Comparison of ENCODE assay signal across 8 cellular contexts in genomic region chr19:47257411-47258169, GRCh38. TPM values are rescaled to one million over a fixed set of nuclear protein-coding genes. Genes with fewer than 3 reads are reported as not detected.
DNase-seq lines count a peak whose midpoint lies in the region; ATAC-seq and TF ChIP-seq lines count a peak whose summit lies in the region.

No MANE protein-coding gene starts in this region.

- peak overlapping the region; percentile 72 for H2AK5ac ChIP-seq in mesenchymal stem cell (ENCODE audit: low read length, severe bottlenecking)

- peak overlapping the region; percentile 72 for H3K9ac ChIP-seq in HUES64 (ENCODE audit: low read depth, low read length)
- H3K9ac ChIP-seq in mammary epithelial cell (ENCODE audit: insufficient read depth, low read length): peak overlapping the region; percentile 80
- peak overlapping the region; percentile 93 for H3K9ac ChIP-seq in mesenchymal stem cell (ENCODE audit: low read length)

- H2BK15ac ChIP-seq in mesenchymal stem cell (ENCODE audit: low read depth, poor library complexity, severe bottlenecking): peak overlapping the region; percentile 29

- TF ChIP-seq POLR2A in vagina (IDR thresholded peaks at IDR 0.05): peak in 1 of 2 donors; percentile 61

- in situ Hi-C loops in mammary epithelial cell (cut with MboI; ENCODE audit: low sequenced_read_pairs in 2 of 2): no loop called here

- H3K23ac ChIP-seq in mesenchymal stem cell (ENCODE audit: low read length in 2 of 2): no peak overlapping the region

- H3K9me3 ChIP-seq in HUES64 (ENCODE audit: insufficient read depth, low read depth, low read length) (no peaks in the 10 kb centered on the region), mammary epithelial cell (replicated peaks; ENCODE audit: insufficient read depth, low read length) (no peaks in the 10 kb centered on the region), mesenchymal stem cell (ENCODE audit: control insufficient read depth, low read length) (no peaks in the 10 kb centered on the region), vagina (no peaks in the 10 kb centered on the region)

- H2BK120ac ChIP-seq in mesenchymal stem cell (ENCODE audit: low read depth, low read length): peak overlapping the region; percentile 73

- CTCF ChIA-PET in mammary epithelial cell (lab: Charles Lee; ENCODE audit: low non-redundant PET): no interaction called here

- peak overlapping the region; percentile 62 for H4K8ac ChIP-seq in mesenchymal stem cell (ENCODE audit: low read length)

- H3K4me1 ChIP-seq in HUES64 (ENCODE audit: insufficient read depth, low read length) (peaks cover 7% of the 10 kb centered on the region; the same call in 1 of the 2 replicates), mammary epithelial cell (ENCODE audit: insufficient read depth, low read length) (peaks cover 21% of the 10 kb centered on the region), mesenchymal stem cell (ENCODE audit: control insufficient read depth, insufficient read depth, low read depth, low read length) (peaks cover 31% of the 10 kb centered on the region), vagina (peaks cover 25% of the 10 kb centered on the region)

- H3K18ac ChIP-seq in mesenchymal stem cell (ENCODE audit: low read depth in 1 of 2, low read length in 2 of 2): peak overlapping the region; percentile 86 to 87

- H3K79me2 ChIP-seq in mammary epithelial cell (ENCODE audit: insufficient read depth, low read length): peaks cover 18% of the 10 kb centered on the region

- dilution Hi-C loops in mammary epithelial cell (cut with HindIII; ENCODE audit: low sequenced_read_pairs): loop anchor here (5.0 kb wide), 1 partner anchor 45 kb away; no protein-coding TSS in a partner anchor

- peak overlapping the region in 1 of 2 experiments; percentile 26 for H3K14ac ChIP-seq in mesenchymal stem cell (ENCODE audit: low read length in 2 of 2)

- ATAC-seq in GM18858 (IDR thresholded peaks at IDR 0.05; ENCODE audit: unreplicated experiment): no peak

- BruUV-seq in mammary epithelial cell (replicated peaks; lab: Mats Ljungman, UMichigan): TSS peak; percentile 60

- WGBS in HUES64: 8% methylated on average over 29 of the region's 29 CpGs
- WGBS in mammary epithelial cell (ENCODE audit: low coverage, missing lambda C conversion rate): 1% methylated on average over 26 of the region's 29 CpGs
- 5% methylated on average over 29 of the region's 29 CpGs for WGBS in mesenchymal stem cell

- peak overlapping the region; percentile 92 for H3K4me2 ChIP-seq in mammary epithelial cell (ENCODE audit: insufficient read depth, low read depth, low read length)
- H3K4me2 ChIP-seq in mesenchymal stem cell (ENCODE audit: low read length, poor library complexity, severe bottlenecking): peak overlapping the region; percentile 86

- H3K4me3 ChIP-seq in HUES64 (ENCODE audit: low read length): peak overlapping the region; percentile 66
- H3K4me3 ChIP-seq in mammary epithelial cell (replicated peaks in 1 of 3; ENCODE audit: insufficient read depth in 1 of 3, low read depth in 2 of 3, low read length in 3 of 3): peak overlapping the region; percentile 54 to 58 (median 56)
- H3K4me3 ChIP-seq in mesenchymal stem cell (ENCODE audit: insufficient read depth in 1 of 2, low read depth in 1 of 2, low read length in 2 of 2): peak overlapping the region; percentile 60 to 87
- H3K4me3 ChIP-seq in vagina: peak overlapping the region; percentile 59 to 69

- intact Hi-C loops in mammary epithelial cell (cut with micrococcal nuclease) (loop anchor here (1.0 to 10.0 kb wide), 2 partner anchors 16 to 473 kb away; partner anchors contain the start of gene SLC1A5), vagina (cut with DNase I) (no loop called here)

- no peaks in the 10 kb centered on the region for H3K27me3 ChIP-seq in HUES64 (ENCODE audit: insufficient read depth, low read length)
- no peaks in the 10 kb centered on the region for H3K27me3 ChIP-seq in mammary epithelial cell (ENCODE audit: insufficient read depth, low read length)
- no peaks in the 10 kb centered on the region for H3K27me3 ChIP-seq in mesenchymal stem cell (ENCODE audit: control insufficient read depth in 1 of 2, insufficient read depth in 1 of 2, low read length in 2 of 2)
- no peaks in the 10 kb centered on the region for H3K27me3 ChIP-seq in vagina

- H3K4ac ChIP-seq in mesenchymal stem cell (ENCODE audit: low read depth in 1 of 2, low read length in 2 of 2): peak overlapping the region; percentile 86 to 90

- peak overlapping the region; percentile 82 for H2AFZ ChIP-seq in mammary epithelial cell (ENCODE audit: low read depth, low read length)
- no peak overlapping the region for H2AFZ ChIP-seq in mesenchymal stem cell (ENCODE audit: low read depth, low read length)

- peak overlapping the region; percentile 93 for H3K27ac ChIP-seq in C4-2B
- peak overlapping the region; percentile 92 for H3K27ac ChIP-seq in HUES64 (ENCODE audit: low read depth, low read length)
- H3K27ac ChIP-seq in mammary epithelial cell (ENCODE audit: insufficient read depth, low read depth, low read length): peak overlapping the region; percentile 75
- peak overlapping the region; percentile 98 for H3K27ac ChIP-seq in mesenchymal stem cell (ENCODE audit: low read length, poor library complexity, severe bottlenecking)
- peak overlapping the region; percentile 93 for H3K27ac ChIP-seq in vagina

- DNase-seq in mammary epithelial cell (no peak), mesenchymal stem cell (no peak), vagina (ENCODE audit: extremely low spot score in 2 of 2) (peak in 1 of 2 donors; percentile 99)
- DNase-seq in activated CD8-positive, alpha-beta memory T cell treated with anti-CD3 and anti-CD28 coated beads, Interleukin-2, amount 50 U/mL, for 4 hours: no peak
- no peak for DNase-seq in stimulated activated CD4-positive, alpha-beta T cell treated with anti-CD3 and anti-CD28 coated beads, Interleukin-15, amount 100 ng/mL, for 24 hours

- no peaks in the 10 kb centered on the region for H4K20me1 ChIP-seq in mammary epithelial cell (ENCODE audit: insufficient read depth, low read length)

- no peak for TF ChIP-seq CTCF in C4-2B (conservative IDR thresholded peaks at IDR 0.05)
- no peak for TF ChIP-seq CTCF in mammary epithelial cell (conservative IDR thresholded peaks at IDR 0.05 in 1 of 2, IDR thresholded peaks at IDR 0.05 in 1 of 2; ENCODE audit: extremely low read depth in 1 of 2, insufficient read depth in 1 of 2, low read depth in 1 of 2, low read length in 2 of 2)
- TF ChIP-seq CTCF in vagina (IDR thresholded peaks at IDR 0.05): no peak

- H3K36me3 ChIP-seq in HUES64 (ENCODE audit: insufficient read depth, low read length) (peaks cover 38% of the 10 kb centered on the region), mammary epithelial cell (ENCODE audit: insufficient read depth, low read length) (peaks cover 9% of the 10 kb centered on the region), mesenchymal stem cell (ENCODE audit: control insufficient read depth in 1 of 2, insufficient read depth in 2 of 2, low read depth in 1 of 2, low read length in 2 of 2) (peaks cover 36 to 40% of the 10 kb centered on the region in 2 experiments), vagina (peaks cover 0 to 34% of the 10 kb centered on the region in 2 donors)

- H2BK5ac ChIP-seq in mesenchymal stem cell (ENCODE audit: low read depth, low read length, poor library complexity, severe bottlenecking): peak overlapping the region; percentile 75

- peak overlapping the region in 1 of 2 experiments; percentile 70 for H2BK12ac ChIP-seq in mesenchymal stem cell (ENCODE audit: low read length in 2 of 2)

- peaks cover 25% of the 10 kb centered on the region for H3K79me1 ChIP-seq in mesenchymal stem cell (replicated peaks; ENCODE audit: low read length, poor library complexity, severe bottlenecking)

- H4K91ac ChIP-seq in mesenchymal stem cell (ENCODE audit: low read length): peak overlapping the region; percentile 82

RNA-seq across cellular contexts. Expression of gene CCDC9, which starts 1.3 kb away (rescaled TPM):
- polyA plus RNA-seq in HUES64 (2013, experiment 1 of 2): 16.7 TPM
- polyA plus RNA-seq in HUES64 (2013, experiment 2 of 2): 16.2 TPM
- total RNA-seq in mammary epithelial cell (10 to 100 TPM in 1 of 2 donors, 1 to 10 TPM in 1; 4.7 to 29.6 TPM), vagina (19.2 TPM)
- polyA plus RNA-seq in mammary epithelial cell: 3.2 TPM
- 9.1 TPM for polyA minus RNA-seq in mammary epithelial cell
- polyA plus RNA-seq in mesenchymal stem cell (2013, experiment 1 of 2): 16.8 TPM
- 18.0 TPM for polyA plus RNA-seq in mesenchymal stem cell (2013, experiment 2 of 2)

RNA-seq across cellular contexts. Expression of gene INAFM1, which starts 17.1 kb away (rescaled TPM):
- polyA plus RNA-seq in HUES64 (2013, experiment 1 of 2): 3.9 TPM
- 6.5 TPM for polyA plus RNA-seq in HUES64 (2013, experiment 2 of 2)
- total RNA-seq in mammary epithelial cell: 10 to 100 TPM in 1 of 2 donors, 1 to 10 TPM in 1; 2.0 to 10.9 TPM
- 0.65 TPM for polyA plus RNA-seq in mammary epithelial cell
- polyA minus RNA-seq in mammary epithelial cell: not detected
- polyA plus RNA-seq in mesenchymal stem cell (2013, experiment 1 of 2): 10.7 TPM
- polyA plus RNA-seq in mesenchymal stem cell (2013, experiment 2 of 2): 11.4 TPM
- 18.9 TPM for total RNA-seq in vagina

RNA-seq across cellular contexts. Expression of gene BBC3, which starts 26.6 kb away (rescaled TPM):
- 15.9 TPM for polyA plus RNA-seq in HUES64 (2013, experiment 1 of 2)
- 13.9 TPM for polyA plus RNA-seq in HUES64 (2013, experiment 2 of 2)
- total RNA-seq in mammary epithelial cell (1 to 10 TPM; 7.0 to 8.1 TPM), vagina (4.7 TPM)
- 1.4 TPM for polyA plus RNA-seq in mammary epithelial cell
- 1.2 TPM for polyA minus RNA-seq in mammary epithelial cell
- 7.2 TPM for polyA plus RNA-seq in mesenchymal stem cell (2013, experiment 1 of 2)
- 7.0 TPM for polyA plus RNA-seq in mesenchymal stem cell (2013, experiment 2 of 2)

RNA-seq across cellular contexts. Expression of gene C5AR1, which starts 52.1 kb away (rescaled TPM):
- 0.10 TPM for polyA plus RNA-seq in HUES64 (2013, experiment 1 of 2)
- 0.13 TPM for polyA plus RNA-seq in HUES64 (2013, experiment 2 of 2)
- total RNA-seq in mammary epithelial cell (1 to 10 TPM in 1 of 2 donors, under 1 TPM in 1; 0.17 to 1.9 TPM), vagina (12.5 TPM)
- polyA plus RNA-seq in mammary epithelial cell: 0.03 TPM
- not detected for polyA minus RNA-seq in mammary epithelial cell
- 0.33 TPM for polyA plus RNA-seq in mesenchymal stem cell (2013, experiment 1 of 2)
- 0.33 TPM for polyA plus RNA-seq in mesenchymal stem cell (2013, experiment 2 of 2)
